ENCODE assay signal across 8 cellular contexts in the genomic region with DNA sequence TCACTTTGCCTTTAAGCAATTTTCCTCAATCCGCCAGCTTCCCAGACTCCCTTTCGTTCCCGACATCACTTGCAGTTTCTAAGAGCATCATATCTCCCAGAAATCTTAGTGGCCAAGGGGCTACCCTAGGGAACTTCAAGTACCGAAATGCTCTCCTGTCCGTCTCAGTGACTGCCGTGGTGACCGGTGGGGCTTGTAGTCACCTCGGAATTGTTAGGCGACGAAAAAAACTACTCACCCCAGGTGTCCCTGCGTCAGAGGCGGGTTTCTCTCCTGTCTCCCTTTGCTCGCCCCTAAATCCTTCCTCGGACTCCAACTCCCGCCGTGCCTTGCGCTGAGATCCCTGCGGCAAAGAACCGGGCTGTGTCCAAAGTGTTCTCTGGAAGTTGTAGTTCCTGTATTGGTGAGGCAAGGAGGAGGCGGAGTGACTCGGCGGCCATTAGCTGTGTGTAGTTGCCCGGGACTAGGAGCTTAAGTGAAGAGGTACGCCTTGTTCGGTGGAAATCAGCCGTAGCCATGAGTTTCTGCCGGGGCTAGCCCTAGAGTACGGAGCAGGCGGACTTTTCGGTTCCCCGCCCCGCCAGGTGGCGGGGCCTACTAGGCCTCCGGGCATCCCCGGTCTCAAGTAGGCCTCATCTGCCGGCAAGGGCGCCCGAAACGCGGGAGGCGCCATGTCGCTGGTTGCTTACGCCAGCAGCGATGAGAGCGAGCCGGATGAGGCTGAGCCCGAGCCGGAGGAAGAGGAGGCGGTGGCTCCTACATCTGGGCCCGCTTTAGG. TPM values are rescaled to one million over a fixed set of nuclear protein-coding genes. Genes with fewer than 3 reads are reported as not detected.
DNase-seq lines count a peak whose midpoint lies in the region; ATAC-seq, FAIRE-seq and TF ChIP-seq lines count a peak whose summit lies in the region.

A gene with protein sequence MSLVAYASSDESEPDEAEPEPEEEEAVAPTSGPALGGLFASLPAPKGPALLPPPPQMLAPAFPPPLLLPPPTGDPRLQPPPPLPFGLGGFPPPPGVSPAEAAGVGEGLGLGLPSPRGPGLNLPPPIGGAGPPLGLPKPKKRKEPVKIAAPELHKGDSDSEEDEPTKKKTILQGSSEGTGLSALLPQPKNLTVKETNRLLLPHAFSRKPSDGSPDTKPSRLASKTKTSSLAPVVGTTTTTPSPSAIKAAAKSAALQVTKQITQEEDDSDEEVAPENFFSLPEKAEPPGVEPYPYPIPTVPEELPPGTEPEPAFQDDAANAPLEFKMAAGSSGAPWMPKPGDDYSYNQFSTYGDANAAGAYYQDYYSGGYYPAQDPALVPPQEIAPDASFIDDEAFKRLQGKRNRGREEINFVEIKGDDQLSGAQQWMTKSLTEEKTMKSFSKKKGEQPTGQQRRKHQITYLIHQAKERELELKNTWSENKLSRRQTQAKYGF (plus strand): TSS at position 435 of the 778 bp plus-strand sequence. CDS start 237 bp downstream, at position 672.

- H3K4me1 ChIP-seq in keratinocyte (ENCODE audit: control insufficient read depth, extremely low read depth, insufficient read depth, low read length), result peaks cover 15% of the 10 kb centered on the region

- H3K4me3 ChIP-seq in keratinocyte (ENCODE audit: control insufficient read depth in 2 of 3, extremely low read depth in 1 of 3, insufficient read depth in 2 of 3, low read depth in 1 of 3, low read length in 3 of 3), result peak within 1 kb of the TSS; percentile 72 to 89 (median 86)

- peaks cover 7 to 8% of the 10 kb centered on the region in 2 experiments for H3K36me3 ChIP-seq in keratinocyte (ENCODE audit: control insufficient read depth in 2 of 2, extremely low read depth in 1 of 2, insufficient read depth in 2 of 2, low read length in 2 of 2)

- H3K79me2 ChIP-seq in keratinocyte (ENCODE audit: control insufficient read depth, insufficient read depth, low read length), result peaks cover 49% of the 10 kb centered on the region

- TF ChIP-seq CTCF in AG09319 (IDR thresholded peaks at IDR 0.05; ENCODE audit: low read depth, low read length) (no peak), keratinocyte (optimal IDR thresholded peaks at IDR 0.05 in 1 of 3, IDR thresholded peaks at IDR 0.05 in 1 of 3, conservative IDR thresholded peaks at IDR 0.05 in 1 of 3; ENCODE audit: extremely low read depth in 1 of 3, insufficient read depth in 2 of 3, low read length in 3 of 3) (no peak)

- dilution Hi-C loops in keratinocyte (cut with MboI; ENCODE audit: extremely low pct_ligation_motif_present, low sequenced_read_pairs), result no loop called here

- peak within 1 kb of the TSS; percentile 89 for H3K4me2 ChIP-seq in keratinocyte (ENCODE audit: control insufficient read depth, extremely low read depth, insufficient read depth, low read depth, low read length)

- no peaks in the 10 kb centered on the region for H3K9me3 ChIP-seq in keratinocyte (ENCODE audit: control insufficient read depth, low read depth, low read length)

- peak within 1 kb of the TSS; percentile 98 for H3K9ac ChIP-seq in keratinocyte (ENCODE audit: control insufficient read depth, extremely low read depth, insufficient read depth, low read length)

- no peaks in the 10 kb centered on the region for H3K27me3 ChIP-seq in keratinocyte (ENCODE audit: control insufficient read depth, extremely low read depth, insufficient read depth, low read length)

- peaks cover 3% of the 10 kb centered on the region for H3K9me1 ChIP-seq in keratinocyte (ENCODE audit: control insufficient read depth, extremely low read depth, insufficient read depth, low read length)

- peak within 1 kb of the TSS; percentile 87 for H3K27ac ChIP-seq in keratinocyte (ENCODE audit: control insufficient read depth, insufficient read depth, low read length)

- H2AFZ ChIP-seq in keratinocyte (ENCODE audit: control insufficient read depth, low read length), result peak within 1 kb of the TSS; percentile 88

- FAIRE-seq in keratinocyte (lab: Jason Lieb, UNC), result peak; percentile 79

- peaks cover 1% of the 10 kb centered on the region for H4K20me1 ChIP-seq in keratinocyte (ENCODE audit: control insufficient read depth, extremely low read depth, insufficient read depth, low read length)

- DNase-seq in AG09319 (ENCODE audit: extremely low read depth, low read depth) (peak; percentile 100), NCI-H446 (lab: John Stamatoyannopoulos, UW) (peak; percentile 99 to 100), cerebellum (ENCODE audit: low spot score) (peak; percentile 97), keratinocyte (ENCODE audit: low read depth, low spot score) (peak; percentile 100)
- peak; percentile 87 to 96 for DNase-seq in stimulated activated CD4-positive, alpha-beta T cell treated with anti-CD3 and anti-CD28 coated beads, Interleukin-15, amount 100 ng/mL, for 1 hour (ENCODE audit: low read depth in 1 of 2, low spot score in 1 of 2)

- peak; percentile 89 for ATAC-seq in GM19025 (IDR thresholded peaks at IDR 0.05; ENCODE audit: low read depth, unreplicated experiment)
- ATAC-seq in HG03342 (IDR thresholded peaks at IDR 0.05; ENCODE audit: unreplicated experiment), result peak; percentile 92
- peak; percentile 97 for ATAC-seq in activated CD4-positive, CD25-positive, alpha-beta regulatory T cell treated with anti-CD3 and anti-CD28 coated beads, Interleukin-2, amount 50 U/mL, for 24 hours

RNA-seq across cellular contexts. Expression of the gene that starts here (rescaled TPM):
- 27.3 TPM for total RNA-seq in cerebellum
- polyA plus RNA-seq in keratinocyte, result 29.9 to 70.7 TPM (median 40.4 TPM) in 3 replicates
- polyA plus RNA-seq in keratinocyte (2011; ENCODE audit: low read depth), result 21.7 TPM
- 41.7 and 46.6 TPM in 2 replicates for polyA plus RNA-seq in keratinocyte (2011; cell fraction: cytosol; rRNA removed)
- 54.2 and 58.5 TPM in 2 replicates for polyA plus RNA-seq in keratinocyte (2011; cell fraction: nucleus; rRNA removed)
- 42.9 and 47.9 TPM in 2 replicates for polyA plus RNA-seq in keratinocyte (2012; ENCODE audit: low replicate concordance)
- polyA minus RNA-seq in keratinocyte, result 60.5 to 95.5 TPM (median 69.6 TPM) in 3 replicates
- polyA minus RNA-seq in keratinocyte (2011; cell fraction: cytosol; rRNA and poly(A)+ RNA removed), result 48.7 TPM
- 32.6 and 42.6 TPM in 2 replicates for polyA minus RNA-seq in keratinocyte (2011; cell fraction: nucleus; rRNA and poly(A)+ RNA removed)

Comparison
In these comparisons a context has a peak if more than half of its experiments do, and no peak if none do; other contexts are left out.
1. Peak in every context shown above with its lines: DNase-seq, ATAC-seq, H3K4me3 ChIP-seq and H3K27ac ChIP-seq.